ENCODE assay signal across 9 cellular contexts in genomic region chr11:128342511-128343133, GRCh38.
A peak's percentile ranks its signal among the peaks of the same experiment; 100 is the strongest.
DNase-seq lines count a peak whose midpoint lies in the region; ATAC-seq and TF ChIP-seq lines count a peak whose summit lies in the region.
"Had no signal": no experiment of that assay in that cellular context is flagged by ENCODE, and none has a peak within 500 bp of the region (broad histone marks: within the 10 kb centered on the region; RNA-seq: fewer than 3 reads in every experiment).

No MANE protein-coding gene starts in this region.

- no peaks in the 10 kb centered on the region for H3K27me3 ChIP-seq in CD4-positive, alpha-beta memory T cell (ENCODE audit: insufficient read depth, low read length)
- no peaks in the 10 kb centered on the region for H3K27me3 ChIP-seq in tibial artery
- H3K27me3 ChIP-seq: neutrophil had no signal

- peak; percentile 77 for ATAC-seq in GM19467 (IDR thresholded peaks at IDR 0.05; ENCODE audit: unreplicated experiment)
- peak; percentile 86 for ATAC-seq in HG03571 (IDR thresholded peaks at IDR 0.05; ENCODE audit: unreplicated experiment)
- ATAC-seq in T-cell (replicated peaks in 1 of 4), result peak; percentile 41 to 71 (median 52)
- peak; percentile 17 to 32 for ATAC-seq in naive thymus-derived CD8-positive, alpha-beta T cell

- H3K9me3 Mint-ChIP-seq in CD4-positive, alpha-beta memory T cell, result peaks cover 0 to 2% (median 0%) of the 10 kb centered on the region in 8 donors
- H3K9me3 Mint-ChIP-seq in T-cell (peaks cover 0 to 9% (median 0%) of the 10 kb centered on the region in 3 donors), chondrocyte (ENCODE audit: low read depth) (no peaks in the 10 kb centered on the region)
- H3K9me3 Mint-ChIP-seq in naive thymus-derived CD8-positive, alpha-beta T cell, result peaks cover 0 to 12% (median 0%) of the 10 kb centered on the region in 9 donors

- CTCF ChIA-PET in CD4-positive, alpha-beta memory T cell (lab: Charles Lee; ENCODE audit: partially characterized antibody), result interaction anchor here (0.9 to 2.2 kb wide), 11 partner anchors 8 to 289 kb away, joined by 3 to 19 read pairs (median 4); no protein-coding TSS in a partner anchor
- CTCF ChIA-PET in T-cell (lab: Charles Lee), result interaction anchor here (1.0 to 1.6 kb wide), 5 partner anchors 18 to 122 kb away, joined by 3 to 5 read pairs (median 4); no protein-coding TSS in a partner anchor

- peak overlapping the region; percentile 85 for H3K27ac ChIP-seq in CD4-positive, alpha-beta memory T cell (ENCODE audit: low read depth, low read length)
- H3K27ac ChIP-seq in tibial artery, result no peak overlapping the region
- H3K27ac ChIP-seq: neutrophil had no signal

- peak overlapping the region in 1 of 2 donors; percentile 25 for H3K4me3 ChIP-seq in CD4-positive, alpha-beta memory T cell (ENCODE audit: low read length in 2 of 2)
- no peak overlapping the region for H3K4me3 ChIP-seq in tibial artery

- POLR2A ChIA-PET in CD4-positive, alpha-beta memory T cell (lab: Charles Lee; ENCODE audit: partially characterized antibody), result interaction anchor here (0.7 to 9.4 kb wide), 40 partner anchors 9 to 298 kb away, joined by 3 to 137 read pairs (median 8); no protein-coding TSS in a partner anchor
- POLR2A ChIA-PET in T-cell (lab: Charles Lee), result interaction anchor here (0.6 to 2.3 kb wide), 6 partner anchors 19 to 454 kb away, joined by 3 to 10 read pairs (median 3); no protein-coding TSS in a partner anchor
- POLR2A ChIA-PET in naive thymus-derived CD8-positive, alpha-beta T cell (lab: Charles Lee), result interaction anchor here (0.7 to 2.9 kb wide), 19 partner anchors 9 to 288 kb away, joined by 3 to 24 read pairs (median 5); no protein-coding TSS in a partner anchor

- peak overlapping the region in 7 of 8 donors; percentile 64 to 90 (median 83) for H3K4me3 Mint-ChIP-seq in CD4-positive, alpha-beta memory T cell
- H3K4me3 Mint-ChIP-seq in T-cell (peak overlapping the region in 1 of 3 donors; percentile 87), chondrocyte (ENCODE audit: unreplicated experiment) (no peak overlapping the region)
- H3K4me3 Mint-ChIP-seq in naive thymus-derived CD8-positive, alpha-beta T cell, result peak overlapping the region in 8 of 10 donors; percentile 74 to 90 (median 84)

- peaks cover 0 to 5% of the 10 kb centered on the region in 2 donors for H3K36me3 Mint-ChIP-seq in CD4-positive, alpha-beta memory T cell
- H3K36me3 Mint-ChIP-seq in T-cell (peaks cover 4% of the 10 kb centered on the region), chondrocyte (ENCODE audit: low read depth) (no peaks in the 10 kb centered on the region)
- H3K36me3 Mint-ChIP-seq in naive thymus-derived CD8-positive, alpha-beta T cell, result no peaks in the 10 kb centered on the region

- peaks cover 70 to 99% (median 86%) of the 10 kb centered on the region in 4 donors for H3K4me1 Mint-ChIP-seq in CD4-positive, alpha-beta memory T cell
- H3K4me1 Mint-ChIP-seq in T-cell (peaks cover 89 to 95% (median 92%) of the 10 kb centered on the region in 3 donors), chondrocyte (ENCODE audit: low read depth) (peaks cover 31% of the 10 kb centered on the region)
- peaks cover 31 to 89% (median 75%) of the 10 kb centered on the region in 4 donors for H3K4me1 Mint-ChIP-seq in naive thymus-derived CD8-positive, alpha-beta T cell

- no peak for TF ChIP-seq CTCF in chondrocyte (IDR thresholded peaks at IDR 0.05)
- no peak for TF ChIP-seq CTCF in tibial artery (IDR thresholded peaks at IDR 0.05)

- peak; percentile 61 to 92 (median 66) for DNase-seq in CD4-positive, alpha-beta memory T cell
- DNase-seq in T-cell, result peak in 30 of 34 experiments; percentile 19 to 74 (median 45)
- DNase-seq in chondrocyte (ENCODE audit: low spot score), result no peak
- peak in 5 of 10 donors; percentile 12 to 64 (median 32) for DNase-seq in naive thymus-derived CD8-positive, alpha-beta T cell
- no peak for DNase-seq in tibial artery
- DNase-seq in SW 1271 (lab: John Stamatoyannopoulos, UW), result no peak

- H3K9me3 ChIP-seq in CD4-positive, alpha-beta memory T cell (ENCODE audit: control insufficient read depth in 1 of 2, low read length in 2 of 2), result no peaks in the 10 kb centered on the region
- no peaks in the 10 kb centered on the region for H3K9me3 ChIP-seq in tibial artery
- H3K9me3 ChIP-seq: neutrophil had no signal

- peaks cover 87% of the 10 kb centered on the region for H3K4me1 ChIP-seq in CD4-positive, alpha-beta memory T cell (ENCODE audit: insufficient read depth, low read length)
- no peaks in the 10 kb centered on the region for H3K4me1 ChIP-seq in tibial artery

- H3K27me3 Mint-ChIP-seq in CD4-positive, alpha-beta memory T cell, result no peaks in the 10 kb centered on the region
- H3K27me3 Mint-ChIP-seq in T-cell (no peaks in the 10 kb centered on the region), chondrocyte (ENCODE audit: low read depth) (no peaks in the 10 kb centered on the region)
- no peaks in the 10 kb centered on the region for H3K27me3 Mint-ChIP-seq in naive thymus-derived CD8-positive, alpha-beta T cell

- intact Hi-C loops in CD4-positive, alpha-beta memory T cell (cut with micrococcal nuclease), result loop anchor here (5.0 kb wide), 1 partner anchor 35 kb away; no protein-coding TSS in a partner anchor
- intact Hi-C loops in tibial artery (cut with DNase I; ENCODE audit: low total_unique reads), result no loop called here

- H3K36me3 ChIP-seq in CD4-positive, alpha-beta memory T cell (ENCODE audit: insufficient read depth, low read length), result no peaks in the 10 kb centered on the region
- no peaks in the 10 kb centered on the region for H3K36me3 ChIP-seq in tibial artery
- H3K36me3 ChIP-seq: neutrophil had no signal

- H3K27ac Mint-ChIP-seq in CD4-positive, alpha-beta memory T cell, result peak overlapping the region; percentile 96 to 100 (median 99)
- peak overlapping the region; percentile 98 to 99 for H3K27ac Mint-ChIP-seq in T-cell
- peak overlapping the region; percentile 34 for H3K27ac Mint-ChIP-seq in chondrocyte (ENCODE audit: unreplicated experiment)
- peak overlapping the region; percentile 97 to 100 (median 98) for H3K27ac Mint-ChIP-seq in naive thymus-derived CD8-positive, alpha-beta T cell

Comparison
In these comparisons a context has a peak if more than half of its experiments do, and no peak if none do; other contexts are left out.
1. DNase-seq: peak in CD4-positive, alpha-beta memory T cell (5 of 5) and T-cell (30 of 34); none in chondrocyte (single experiment), tibial artery (0 of 2) and SW 1271 (0 of 2).
2. H3K27ac Mint-ChIP-seq: peak in every context shown above with its lines; median percentile 99 in CD4-positive, alpha-beta memory T cell; 98 in T-cell; 98 in naive thymus-derived CD8-positive, alpha-beta T cell; 34 in chondrocyte.
3. ATAC-seq: peak in every context shown above with its lines; median percentile 86 in HG03571; 77 in GM19467; 52 in T-cell; 24 in naive thymus-derived CD8-positive, alpha-beta T cell.